Comparison of ENCODE assay signal across 21 cellular contexts in genomic region chr16:2174396-2175131, GRCh38. TPM values are rescaled to one million over a fixed set of nuclear protein-coding genes. Genes with fewer than 3 reads are reported as not detected.
"Had no signal": no experiment of that assay in that cellular context is flagged by ENCODE, and none has a peak within 500 bp of the region (broad histone marks: within the 10 kb centered on the region; RNA-seq: fewer than 3 reads in every experiment).

No MANE protein-coding gene starts in this region.

- H3K27ac Mint-ChIP-seq: activated CD4-positive, alpha-beta T cell treated with anti-CD3 and anti-CD28 coated beads, Interleukin-2, amount 10 ng/mL, durations not matched to agents 7 days and 5 days; activated CD8-positive, alpha-beta memory T cell treated with anti-CD3 and anti-CD28 coated beads, Interleukin-2, amount 10 ng/mL, durations not matched to agents 7 days and 5 days; activated CD8-positive, alpha-beta T cell treated with anti-CD3 and anti-CD28 coated beads for 36 hours; activated naive CD4-positive, alpha-beta T cell treated with anti-CD3 and anti-CD28 coated beads, Interleukin-2, amount 10 ng/mL, durations not matched to agents 7 days and 5 days; neural progenitor cell; progenitor cell of endocrine pancreas; T-helper 2 cell treated with Interferon-gamma antibody and Interleukin-4, amounts not matched to agents 5 μg/mL and 100 μg/mL, for 36 hours had no signal

- H3K4me3 ChIP-seq: colonic mucosa, esophagus muscularis mucosa, left ventricle myocardium inferior, neural progenitor cell, right atrium auricular region, stomach, transverse colon had no signal

- H3K4me1 ChIP-seq: colonic mucosa, left ventricle myocardium inferior, neural progenitor cell, right atrium auricular region, transverse colon had no signal

- H3K9me3 Mint-ChIP-seq: activated CD4-positive, alpha-beta T cell treated with anti-CD3 and anti-CD28 coated beads, Interleukin-2, amount 10 ng/mL, durations not matched to agents 7 days and 5 days; activated CD8-positive, alpha-beta T cell treated with anti-CD3 and anti-CD28 coated beads for 36 hours; activated naive CD4-positive, alpha-beta T cell treated with anti-CD3 and anti-CD28 coated beads, Interleukin-2, amount 10 ng/mL, durations not matched to agents 7 days and 5 days; brain; naive thymus-derived CD4-positive, alpha-beta T cell; neural progenitor cell; T-helper 2 cell treated with Interferon-gamma antibody and Interleukin-4, amounts not matched to agents 5 μg/mL and 100 μg/mL, for 36 hours had no signal

- DNase-seq: activated CD4-positive, alpha-beta T cell treated with anti-CD3 and anti-CD28 coated beads, Interleukin-2, amount 10 ng/mL, durations not matched to agents 7 days and 5 days; activated CD4-positive, CD25-positive, alpha-beta regulatory T cell treated with anti-CD3 and anti-CD28 coated beads, Interleukin-2, amount 50 U/mL, for 72 hours; activated CD8-positive, alpha-beta memory T cell treated with anti-CD3 and anti-CD28 coated beads, Interleukin-2, amount 10 ng/mL, durations not matched to agents 7 days and 5 days; activated CD8-positive, alpha-beta T cell treated with anti-CD3 and anti-CD28 coated beads for 36 hours; activated effector memory CD4-positive, alpha-beta T cell treated with anti-CD3 and anti-CD28 coated beads, Interleukin-2, amount 50 U/mL, for 16 hours; activated naive CD4-positive, alpha-beta T cell treated with anti-CD3 and anti-CD28 coated beads, Interleukin-2, amount 10 ng/mL, durations not matched to agents 7 days and 5 days; activated T-cell treated with anti-CD3 and anti-CD28 coated beads for 4 hours; central memory CD4-positive, alpha-beta T cell; colonic mucosa; left ventricle myocardium inferior; naive thymus-derived CD4-positive, alpha-beta T cell; stimulated activated CD4-positive, alpha-beta T cell treated with anti-CD3 and anti-CD28 coated beads, Interleukin-12 subunit alpha, Interleukin-12 subunit beta, amount 100 ng/mL, for 4 hours; stomach; transverse colon; WERI-Rb-1 had no signal

- H3K9me3 ChIP-seq: colonic mucosa, esophagus muscularis mucosa, left ventricle myocardium inferior, right atrium auricular region, stomach, transverse colon had no signal

- H3K4me1 Mint-ChIP-seq: activated CD4-positive, alpha-beta T cell treated with anti-CD3 and anti-CD28 coated beads, Interleukin-2, amount 10 ng/mL, durations not matched to agents 7 days and 5 days; activated CD8-positive, alpha-beta memory T cell treated with anti-CD3 and anti-CD28 coated beads, Interleukin-2, amount 10 ng/mL, durations not matched to agents 7 days and 5 days; activated naive CD4-positive, alpha-beta T cell treated with anti-CD3 and anti-CD28 coated beads, Interleukin-2, amount 10 ng/mL, durations not matched to agents 7 days and 5 days; brain; neural progenitor cell had no signal

- H3K36me3 ChIP-seq: neural progenitor cell had no signal

- H3K27ac ChIP-seq: colonic mucosa, esophagus muscularis mucosa, left ventricle myocardium inferior, neural progenitor cell, right atrium auricular region, stomach, transverse colon, WERI-Rb-1 had no signal

- H3K4me3 Mint-ChIP-seq: activated CD4-positive, alpha-beta T cell treated with anti-CD3 and anti-CD28 coated beads, Interleukin-2, amount 10 ng/mL, durations not matched to agents 7 days and 5 days; activated CD8-positive, alpha-beta memory T cell treated with anti-CD3 and anti-CD28 coated beads, Interleukin-2, amount 10 ng/mL, durations not matched to agents 7 days and 5 days; activated CD8-positive, alpha-beta T cell treated with anti-CD3 and anti-CD28 coated beads for 36 hours; activated naive CD4-positive, alpha-beta T cell treated with anti-CD3 and anti-CD28 coated beads, Interleukin-2, amount 10 ng/mL, durations not matched to agents 7 days and 5 days; brain; naive thymus-derived CD4-positive, alpha-beta T cell; neural progenitor cell; T-helper 2 cell treated with Interferon-gamma antibody and Interleukin-4, amounts not matched to agents 5 μg/mL and 100 μg/mL, for 36 hours had no signal

- H3K27me3 Mint-ChIP-seq: activated CD4-positive, alpha-beta T cell treated with anti-CD3 and anti-CD28 coated beads, Interleukin-2, amount 10 ng/mL, durations not matched to agents 7 days and 5 days; activated CD8-positive, alpha-beta memory T cell treated with anti-CD3 and anti-CD28 coated beads, Interleukin-2, amount 10 ng/mL, durations not matched to agents 7 days and 5 days; activated CD8-positive, alpha-beta T cell treated with anti-CD3 and anti-CD28 coated beads for 36 hours; activated naive CD4-positive, alpha-beta T cell treated with anti-CD3 and anti-CD28 coated beads, Interleukin-2, amount 10 ng/mL, durations not matched to agents 7 days and 5 days; brain; naive thymus-derived CD4-positive, alpha-beta T cell; progenitor cell of endocrine pancreas had no signal

RNA-seq across cellular contexts. Expression of gene RAB26, which starts 26.1 kb away (rescaled TPM):
- total RNA-seq: esophagus muscularis mucosa had no signal
